ENCODE assay signal across 9 cellular contexts in genomic region chr11:48116843-48117242, GRCh38.
DNase-seq lines count a peak whose midpoint lies in the region; ATAC-seq and TF ChIP-seq lines count a peak whose summit lies in the region.
"Had no signal": no experiment of that assay in that cellular context is flagged by ENCODE, and none has a peak within 500 bp of the region (broad histone marks: within the 10 kb centered on the region; RNA-seq: fewer than 3 reads in every experiment).

No MANE protein-coding gene starts in this region.

- H3K27me3 ChIP-seq in MM.1S (replicated peaks; ENCODE audit: insufficient read depth, low read length): no peaks in the 10 kb centered on the region

- DNase-seq in activated CD4-positive, alpha-beta memory T cell treated with anti-CD3 and anti-CD28 coated beads for 36 hours: peak; percentile 23
- DNase-seq in activated CD4-positive, alpha-beta memory T cell treated with anti-CD3 and anti-CD28 coated beads, Interleukin-2, amount 10 ng/mL, durations not matched to agents 7 days and 5 days: no peak
- DNase-seq in MM.1S: peak; percentile 22
- DNase-seq in endothelial cell (ENCODE audit: low spot score): peak; percentile 42
- no peak for DNase-seq in stimulated activated naive CD8-positive, alpha-beta T cell treated with anti-CD3 and anti-CD28 coated beads, Interleukin-15, amount 100 ng/mL, for 72 hours
- no peak for DNase-seq in central memory CD4-positive, alpha-beta T cell
- DNase-seq in NCI-H774 (lab: John Stamatoyannopoulos, UW): no peak
- DNase-seq in activated naive CD4-positive, alpha-beta T cell treated with anti-CD3 and anti-CD28 coated beads, Interleukin-2, amount 50 U/mL, for 72 hours (ENCODE audit: low spot score in 2 of 2): no peak
- DNase-seq: activated T-cell treated with anti-CD3 and anti-CD28 coated beads, Interleukin-2, amount 50 U/mL, for 24 hours had no signal

- CTCF ChIA-PET in activated CD4-positive, alpha-beta memory T cell treated with anti-CD3 and anti-CD28 coated beads for 36 hours (lab: Charles Lee): interaction anchor here (1.2 to 2.0 kb wide), 2 partner anchors 183 to 249 kb away, joined by 3 to 12 read pairs; no protein-coding TSS in a partner anchor
- CTCF ChIA-PET in activated CD4-positive, alpha-beta memory T cell treated with anti-CD3 and anti-CD28 coated beads, Interleukin-2, amount 10 ng/mL, durations not matched to agents 7 days and 5 days (lab: Charles Lee): interaction anchor here (0.7 to 1.3 kb wide), 6 partner anchors 154 to 1641 kb away, joined by 3 to 4 read pairs (median 3); no protein-coding TSS in a partner anchor

- H3K4me2 ChIP-seq in MM.1S (ENCODE audit: low read depth, low read length): no peak overlapping the region

- no peaks in the 10 kb centered on the region for H3F3A ChIP-seq in MM.1S (ENCODE audit: insufficient read depth, low read length)

- no peaks in the 10 kb centered on the region for H4K20me1 ChIP-seq in MM.1S (ENCODE audit: insufficient read depth, low read length)

- no peak overlapping the region for H2AFZ ChIP-seq in MM.1S (ENCODE audit: low read length)

- intact Hi-C loops in activated CD4-positive, alpha-beta memory T cell treated with anti-CD3 and anti-CD28 coated beads for 36 hours (cut with micrococcal nuclease): no loop called here

- no peak overlapping the region for H3K27ac Mint-ChIP-seq in activated CD4-positive, alpha-beta memory T cell treated with anti-CD3 and anti-CD28 coated beads for 36 hours
- H3K27ac Mint-ChIP-seq in activated CD4-positive, alpha-beta memory T cell treated with anti-CD3 and anti-CD28 coated beads, Interleukin-2, amount 10 ng/mL, durations not matched to agents 7 days and 5 days: no peak overlapping the region
- H3K27ac Mint-ChIP-seq in endothelial cell (ENCODE audit: unreplicated experiment): no peak overlapping the region
- no peak overlapping the region for H3K27ac Mint-ChIP-seq in stimulated activated naive CD8-positive, alpha-beta T cell treated with anti-CD3 and anti-CD28 coated beads, Interleukin-15, amount 100 ng/mL, for 72 hours
- H3K27ac Mint-ChIP-seq in activated naive CD4-positive, alpha-beta T cell treated with anti-CD3 and anti-CD28 coated beads, Interleukin-2, amount 50 U/mL, for 72 hours: no peak overlapping the region
- H3K27ac Mint-ChIP-seq: activated T-cell treated with anti-CD3 and anti-CD28 coated beads, Interleukin-2, amount 50 U/mL, for 24 hours had no signal

- no peaks in the 10 kb centered on the region for H3K79me2 ChIP-seq in MM.1S (ENCODE audit: low read length)

- H3K36me3 ChIP-seq in MM.1S (replicated peaks; ENCODE audit: insufficient read depth, low read length): no peaks in the 10 kb centered on the region

- H3K27ac ChIP-seq in MM.1S (ENCODE audit: low read length): no peak overlapping the region

- no peaks in the 10 kb centered on the region for H3K4me1 Mint-ChIP-seq in activated CD4-positive, alpha-beta memory T cell treated with anti-CD3 and anti-CD28 coated beads for 36 hours (ENCODE audit: low read depth)
- peaks cover 5% of the 10 kb centered on the region for H3K4me1 Mint-ChIP-seq in activated CD4-positive, alpha-beta memory T cell treated with anti-CD3 and anti-CD28 coated beads, Interleukin-2, amount 10 ng/mL, durations not matched to agents 7 days and 5 days
- no peaks in the 10 kb centered on the region for H3K4me1 Mint-ChIP-seq in endothelial cell (ENCODE audit: unreplicated experiment)
- peaks cover 7% of the 10 kb centered on the region for H3K4me1 Mint-ChIP-seq in stimulated activated naive CD8-positive, alpha-beta T cell treated with anti-CD3 and anti-CD28 coated beads, Interleukin-15, amount 100 ng/mL, for 72 hours

- H3K9me3 Mint-ChIP-seq in activated CD4-positive, alpha-beta memory T cell treated with anti-CD3 and anti-CD28 coated beads for 36 hours: peaks cover 11% of the 10 kb centered on the region
- H3K9me3 Mint-ChIP-seq in activated CD4-positive, alpha-beta memory T cell treated with anti-CD3 and anti-CD28 coated beads, Interleukin-2, amount 10 ng/mL, durations not matched to agents 7 days and 5 days: peaks cover 13% of the 10 kb centered on the region
- no peaks in the 10 kb centered on the region for H3K9me3 Mint-ChIP-seq in endothelial cell (ENCODE audit: unreplicated experiment)
- peaks cover 16 to 17% of the 10 kb centered on the region in 2 donors for H3K9me3 Mint-ChIP-seq in stimulated activated naive CD8-positive, alpha-beta T cell treated with anti-CD3 and anti-CD28 coated beads, Interleukin-15, amount 100 ng/mL, for 72 hours
- peaks cover 10 to 12% of the 10 kb centered on the region in 2 donors for H3K9me3 Mint-ChIP-seq in activated naive CD4-positive, alpha-beta T cell treated with anti-CD3 and anti-CD28 coated beads, Interleukin-2, amount 50 U/mL, for 72 hours

- POLR2A ChIA-PET in activated CD4-positive, alpha-beta memory T cell treated with anti-CD3 and anti-CD28 coated beads for 36 hours (lab: Charles Lee): no interaction called here
- POLR2A ChIA-PET in activated CD4-positive, alpha-beta memory T cell treated with anti-CD3 and anti-CD28 coated beads, Interleukin-2, amount 10 ng/mL, durations not matched to agents 7 days and 5 days (lab: Charles Lee): interaction anchor here (0.6 kb wide), 1 partner anchor 196 kb away, joined by 3 read pairs; no protein-coding TSS in a partner anchor

- no peak overlapping the region for H3K9ac ChIP-seq in MM.1S (ENCODE audit: low read length)

- H3K9me2 ChIP-seq in MM.1S (replicated peaks; ENCODE audit: insufficient read depth, low read length): no peaks in the 10 kb centered on the region

- TF ChIP-seq CTCF in MM.1S (IDR thresholded peaks at IDR 0.05; ENCODE audit: low read length): peak; percentile 70
- TF ChIP-seq CTCF in endothelial cell (IDR thresholded peaks at IDR 0.05; ENCODE audit: unreplicated experiment): peak; percentile 72

- H3K36me3 Mint-ChIP-seq in activated CD4-positive, alpha-beta memory T cell treated with anti-CD3 and anti-CD28 coated beads for 36 hours: peaks cover 26% of the 10 kb centered on the region
- H3K36me3 Mint-ChIP-seq in activated CD4-positive, alpha-beta memory T cell treated with anti-CD3 and anti-CD28 coated beads, Interleukin-2, amount 10 ng/mL, durations not matched to agents 7 days and 5 days (ENCODE audit: low read depth): peaks cover 70% of the 10 kb centered on the region
- H3K36me3 Mint-ChIP-seq in endothelial cell (ENCODE audit: low read depth, unreplicated experiment): no peaks in the 10 kb centered on the region
- peaks cover 12 to 17% of the 10 kb centered on the region in 2 donors for H3K36me3 Mint-ChIP-seq in activated naive CD4-positive, alpha-beta T cell treated with anti-CD3 and anti-CD28 coated beads, Interleukin-2, amount 50 U/mL, for 72 hours

- ATAC-seq in stimulated activated naive CD8-positive, alpha-beta T cell treated with anti-CD3 and anti-CD28 coated beads, Interleukin-15, amount 100 ng/mL, for 72 hours: peak; percentile 67
- ATAC-seq in activated naive CD4-positive, alpha-beta T cell treated with anti-CD3 and anti-CD28 coated beads, Interleukin-2, amount 50 U/mL, for 72 hours: no peak

- H3K4me3 Mint-ChIP-seq in activated CD4-positive, alpha-beta memory T cell treated with anti-CD3 and anti-CD28 coated beads for 36 hours: no peak overlapping the region
- no peak overlapping the region for H3K4me3 Mint-ChIP-seq in activated CD4-positive, alpha-beta memory T cell treated with anti-CD3 and anti-CD28 coated beads, Interleukin-2, amount 10 ng/mL, durations not matched to agents 7 days and 5 days
- no peak overlapping the region for H3K4me3 Mint-ChIP-seq in endothelial cell (ENCODE audit: unreplicated experiment)
- H3K4me3 Mint-ChIP-seq in stimulated activated naive CD8-positive, alpha-beta T cell treated with anti-CD3 and anti-CD28 coated beads, Interleukin-15, amount 100 ng/mL, for 72 hours: no peak overlapping the region
- H3K4me3 Mint-ChIP-seq: activated T-cell treated with anti-CD3 and anti-CD28 coated beads, Interleukin-2, amount 50 U/mL, for 24 hours had no signal

- no peaks in the 10 kb centered on the region for H3K4me1 ChIP-seq in MM.1S (ENCODE audit: low read length)

- H3K9me3 ChIP-seq in MM.1S (replicated peaks; ENCODE audit: insufficient read depth, low read length): no peaks in the 10 kb centered on the region

- no peaks in the 10 kb centered on the region for H3K27me3 Mint-ChIP-seq in activated CD4-positive, alpha-beta memory T cell treated with anti-CD3 and anti-CD28 coated beads for 36 hours
- no peaks in the 10 kb centered on the region for H3K27me3 Mint-ChIP-seq in activated CD4-positive, alpha-beta memory T cell treated with anti-CD3 and anti-CD28 coated beads, Interleukin-2, amount 10 ng/mL, durations not matched to agents 7 days and 5 days
- peaks cover 2% of the 10 kb centered on the region for H3K27me3 Mint-ChIP-seq in endothelial cell (ENCODE audit: unreplicated experiment)
- H3K27me3 Mint-ChIP-seq in stimulated activated naive CD8-positive, alpha-beta T cell treated with anti-CD3 and anti-CD28 coated beads, Interleukin-15, amount 100 ng/mL, for 72 hours: no peaks in the 10 kb centered on the region
- H3K27me3 Mint-ChIP-seq: activated T-cell treated with anti-CD3 and anti-CD28 coated beads, Interleukin-2, amount 50 U/mL, for 24 hours had no signal

- H3K4me3 ChIP-seq in MM.1S (ENCODE audit: low read length): no peak overlapping the region

Comparison
In these comparisons a context has a peak if more than half of its experiments do, and no peak if none do; other contexts are left out.
1. DNase-seq: peak in activated CD4-positive, alpha-beta memory T cell treated with anti-CD3 and anti-CD28 coated beads for 36 hours (single experiment), MM.1S (single experiment) and endothelial cell (single experiment); none in activated CD4-positive, alpha-beta memory T cell treated with anti-CD3 and anti-CD28 coated beads, Interleukin-2, amount 10 ng/mL, durations not matched to agents 7 days and 5 days (single experiment), stimulated activated naive CD8-positive, alpha-beta T cell treated with anti-CD3 and anti-CD28 coated beads, Interleukin-15, amount 100 ng/mL, for 72 hours (0 of 2), central memory CD4-positive, alpha-beta T cell (single experiment), NCI-H774 (single experiment) and activated naive CD4-positive, alpha-beta T cell treated with anti-CD3 and anti-CD28 coated beads, Interleukin-2, amount 50 U/mL, for 72 hours (0 of 2).